Comparison of ENCODE assay signal across 26 cellular contexts in genomic region chr4:53990641-53991040, GRCh38.
DNase-seq lines count a peak whose midpoint lies in the region; ATAC-seq, FAIRE-seq and TF ChIP-seq lines count a peak whose summit lies in the region.
"Had no signal": no experiment of that assay in that cellular context is flagged by ENCODE, and none has a peak within 500 bp of the region (broad histone marks: within the 10 kb centered on the region; RNA-seq: fewer than 3 reads in every experiment).

No MANE protein-coding gene starts in this region.

- no peaks in the 10 kb centered on the region for H3K9me3 ChIP-seq in IMR-90 (ENCODE audit: control insufficient read depth, insufficient read depth, low read length)
- H3K9me3 ChIP-seq in K562 (replicated peaks; ENCODE audit: control insufficient read depth, insufficient read depth, low read depth, low read length): no peaks in the 10 kb centered on the region
- no peaks in the 10 kb centered on the region for H3K9me3 ChIP-seq in endothelial cell of umbilical vein (replicated peaks; ENCODE audit: control insufficient read depth, insufficient read depth, low read length)
- no peaks in the 10 kb centered on the region for H3K9me3 ChIP-seq in osteoblast (ENCODE audit: low read depth, low read length)
- H3K9me3 ChIP-seq: A549, Peyer's patch, SJCRH30 had no signal

- no peak overlapping the region for H3K4me3 Mint-ChIP-seq in activated T-cell treated with anti-CD3 and anti-CD28 coated beads, Interleukin-2, amount 50 U/mL, for 24 hours
- H3K4me3 Mint-ChIP-seq: CD4-positive, alpha-beta memory T cell; HFFc6; IgD-negative memory B cell had no signal

- no peak overlapping the region for H2BK5ac ChIP-seq in IMR-90 (ENCODE audit: low read depth, low read length, poor library complexity, severe bottlenecking)

- H2BK120ac ChIP-seq in IMR-90 (ENCODE audit: low read depth, low read length): no peak overlapping the region

- intact Hi-C loops in IMR-90 (cut with micrococcal nuclease): no loop called here
- intact Hi-C loops in K562 (cut with micrococcal nuclease): no loop called here
- intact Hi-C loops in endothelial cell of umbilical vein (cut with micrococcal nuclease): loop anchor here (5.0 kb wide), 1 partner anchor 227 kb away; no protein-coding TSS in a partner anchor

- H2BK15ac ChIP-seq in IMR-90 (ENCODE audit: low read depth, low read length): no peak overlapping the region

- ATAC-seq in IMR-90 (ENCODE audit: low read depth) (no peak), K562 (no peak), HG03045 (IDR thresholded peaks at IDR 0.05; ENCODE audit: unreplicated experiment) (no peak), HG03135 (IDR thresholded peaks at IDR 0.05; ENCODE audit: unreplicated experiment) (no peak)
- ATAC-seq: A549, SK-N-SH treated with all-trans-retinoic acid at 6 μM for 48 hours had no signal

- no peaks in the 10 kb centered on the region for H3K9me3 Mint-ChIP-seq in activated T-cell treated with anti-CD3 and anti-CD28 coated beads, Interleukin-2, amount 50 U/mL, for 24 hours
- H3K9me3 Mint-ChIP-seq: HFFc6, IgD-negative memory B cell had no signal

- peaks cover 7 to 30% of the 10 kb centered on the region in 2 experiments; a peak in 2 of 4 replicates for H3K79me1 ChIP-seq in IMR-90 (ENCODE audit: low read depth in 1 of 2, low read length in 2 of 2)

- H3K27ac Mint-ChIP-seq in activated T-cell treated with anti-CD3 and anti-CD28 coated beads, Interleukin-2, amount 50 U/mL, for 24 hours: no peak overlapping the region
- H3K27ac Mint-ChIP-seq: CD4-positive, alpha-beta memory T cell; HFFc6; IgD-negative memory B cell had no signal

- no peak overlapping the region for H3K4me2 ChIP-seq in IMR-90 (ENCODE audit: low read depth, low read length)
- H3K4me2 ChIP-seq in K562 (ENCODE audit: insufficient read depth, low read length): no peak overlapping the region
- H3K4me2 ChIP-seq in endothelial cell of umbilical vein (ENCODE audit: insufficient read depth, low read length): no peak overlapping the region
- H3K4me2 ChIP-seq in osteoblast (ENCODE audit: insufficient read depth, low read length): no peak overlapping the region
- H3K4me2 ChIP-seq: A549 had no signal

- POLR2A ChIA-PET in IMR-90 (lab: Charles Lee; ENCODE audit: unreplicated experiment) (no interaction called here), K562 (lab: Yijun Ruan, JAX) (interaction anchor here (0.7 kb wide), 1 partner anchor 174 kb away, joined by 3 read pairs; no protein-coding TSS in a partner anchor), endothelial cell of umbilical vein (lab: Charles Lee) (no interaction called here)

- FAIRE-seq in K562 (lab: Jason Lieb, UNC) (peak; percentile 32), endothelial cell of umbilical vein (lab: Jason Lieb, UNC) (no peak)
- FAIRE-seq: A549 had no signal

- H3K4ac ChIP-seq in IMR-90 (ENCODE audit: low read depth, low read length): no peak overlapping the region

- DNase-seq in IMR-90 (peak; percentile 40), K562 (ENCODE audit: extremely low read depth in 1 of 4, low spot score in 3 of 4) (no peak), endothelial cell of umbilical vein (ENCODE audit: low read depth, low spot score) (peak; percentile 38), osteoblast (ENCODE audit: insufficient read length, low spot score, missing footprints) (peak; percentile 6), NCI-H1930 (lab: John Stamatoyannopoulos, UW) (no peak)
- DNase-seq in activated T-cell treated with anti-CD3 and anti-CD28 coated beads, Interleukin-2, amount 50 U/mL, for 24 hours: no peak
- DNase-seq: C1 segment of cervical spinal cord; CD4-positive, alpha-beta memory T cell; COR-L47; DMS53; H7; HFFc6; NCI-H1092 treated with DMSO at 0.1 percent for 48 hours; NCI-H1436 treated with DMSO at 0.1 percent for 48 hours; NCI-H187 treated with DMSO at 0.1 percent for 48 hours; NCI-H2107; NCI-H446; NCI-H524 treated with DMSO at 0.1 percent for 48 hours; OCI-M1; Peyer's patch; SJCRH30 had no signal

- TF ChIP-seq EP300 in K562 (IDR thresholded peaks at IDR 0.05; ENCODE audit: low read length): no peak

- 0 out of 2 replicates have a peak, but pooled peaks cover 1% of the 10 kb centered on the region for H3K36me3 ChIP-seq in IMR-90 (ENCODE audit: control insufficient read depth, insufficient read depth, low read length)
- no peaks in the 10 kb centered on the region for H3K36me3 ChIP-seq in K562 (ENCODE audit: control insufficient read depth, insufficient read depth, low read length)
- peaks cover 0 to 2% of the 10 kb centered on the region in 2 experiments for H3K36me3 ChIP-seq in endothelial cell of umbilical vein (ENCODE audit: control insufficient read depth in 2 of 2, extremely low read depth in 1 of 2, insufficient read depth in 2 of 2, low read length in 2 of 2)
- H3K36me3 ChIP-seq in osteoblast (ENCODE audit: insufficient read depth, low read length): no peaks in the 10 kb centered on the region
- H3K36me3 ChIP-seq: Peyer's patch had no signal

- H4K5ac ChIP-seq in IMR-90 (ENCODE audit: low read depth, low read length): no peak overlapping the region

- H3K27ac ChIP-seq in IMR-90 (ENCODE audit: insufficient read depth, low read length) (no peak overlapping the region), K562 (ENCODE audit: extremely low read depth, low read depth, low read length) (no peak overlapping the region), endothelial cell of umbilical vein (ENCODE audit: insufficient read depth, low read depth, low read length) (no peak overlapping the region), osteoblast (ENCODE audit: low read depth, low read length) (peak overlapping the region; percentile 46)
- H3K27ac ChIP-seq: A549, Peyer's patch, SJCRH30 had no signal

- in situ Hi-C loops in IMR-90 (cut with MboI; ENCODE audit: low sequenced_read_pairs): no loop called here
- in situ Hi-C loops in K562 (cut with MboI): no loop called here

- no peak overlapping the region for H3K4me3 ChIP-seq in IMR-90 (ENCODE audit: insufficient read depth, low read depth, low read length)
- H3K4me3 ChIP-seq in K562: no peak overlapping the region
- no peak overlapping the region for H3K4me3 ChIP-seq in endothelial cell of umbilical vein (replicated peaks in 1 of 3; ENCODE audit: insufficient read depth in 1 of 3, low read depth in 1 of 3, low read length in 3 of 3)
- no peak overlapping the region for H3K4me3 ChIP-seq in osteoblast (ENCODE audit: insufficient read depth, low read length)
- H3K4me3 ChIP-seq: A549, Peyer's patch, SJCRH30 had no signal

- H3K14ac ChIP-seq in IMR-90 (replicated peaks; ENCODE audit: low read depth, low read length): no peak overlapping the region

- CTCF ChIA-PET in IMR-90 (lab: Yijun Ruan, JAX): no interaction called here
- CTCF ChIA-PET in K562 (lab: Yijun Ruan, JAX; ENCODE audit: low intra/inter-chr PET ratio): no interaction called here
- CTCF ChIA-PET in endothelial cell of umbilical vein (lab: Charles Lee): interaction anchor here (0.8 to 1.2 kb wide), 5 partner anchors 9 to 76 kb away, joined by 3 to 6 read pairs (median 4); no protein-coding TSS in a partner anchor

- dilution Hi-C loops in IMR-90 (cut with HindIII; ENCODE audit: low sequenced_read_pairs, unreplicated experiment) (no loop called here), endothelial cell of umbilical vein (cut with MboI; ENCODE audit: extremely low pct_ligation_motif_present, low sequenced_read_pairs) (no loop called here)

- H3K4me1 ChIP-seq in IMR-90 (ENCODE audit: control insufficient read depth, insufficient read depth, low read length): peaks cover 3% of the 10 kb centered on the region; the same call in 1 of the 2 replicates
- no peaks in the 10 kb centered on the region for H3K4me1 ChIP-seq in K562 (replicated peaks in 1 of 2; ENCODE audit: control insufficient read depth in 2 of 2, insufficient read depth in 2 of 2, low read length in 2 of 2)
- H3K4me1 ChIP-seq in endothelial cell of umbilical vein (ENCODE audit: control insufficient read depth, extremely low read depth, insufficient read depth, low read length): peaks cover 27% of the 10 kb centered on the region
- H3K4me1 ChIP-seq in osteoblast (ENCODE audit: insufficient read depth, low read length): peaks cover 36% of the 10 kb centered on the region
- H3K4me1 ChIP-seq: A549, SJCRH30 had no signal

- H3K23ac ChIP-seq in IMR-90 (ENCODE audit: low read depth, low read length): no peak overlapping the region

- no peaks in the 10 kb centered on the region for H3K79me2 ChIP-seq in K562 (ENCODE audit: control insufficient read depth, insufficient read depth, low read length)
- H3K79me2 ChIP-seq in endothelial cell of umbilical vein (ENCODE audit: control insufficient read depth, insufficient read depth, low read length): peaks cover 3% of the 10 kb centered on the region
- no peaks in the 10 kb centered on the region for H3K79me2 ChIP-seq in osteoblast (ENCODE audit: insufficient read depth, low read length)

- H3K27me3 Mint-ChIP-seq in activated T-cell treated with anti-CD3 and anti-CD28 coated beads, Interleukin-2, amount 50 U/mL, for 24 hours: no peaks in the 10 kb centered on the region
- H3K27me3 Mint-ChIP-seq: CD4-positive, alpha-beta memory T cell; IgD-negative memory B cell had no signal

- H2AFZ ChIP-seq in IMR-90 (replicated peaks; ENCODE audit: low read length, poor library complexity) (no peak overlapping the region), K562 (ENCODE audit: low read depth, low read length) (no peak overlapping the region), endothelial cell of umbilical vein (ENCODE audit: low read depth, low read length) (no peak overlapping the region), osteoblast (ENCODE audit: low read length) (no peak overlapping the region)

- no peak overlapping the region for H3K18ac ChIP-seq in IMR-90 (ENCODE audit: low read depth, low read length)

- TF ChIP-seq CTCF in IMR-90 (conservative IDR thresholded peaks at IDR 0.05; ENCODE audit: low read depth, low read length): no peak
- TF ChIP-seq CTCF in K562 (IDR thresholded peaks at IDR 0.05 in 2 of 3, conservative IDR thresholded peaks at IDR 0.05 in 1 of 3; ENCODE audit: insufficient read depth in 2 of 3, low read depth in 1 of 3, low read length in 3 of 3): no peak
- no peak for TF ChIP-seq CTCF in endothelial cell of umbilical vein (IDR thresholded peaks at IDR 0.05; ENCODE audit: extremely low read depth in 1 of 2, insufficient read depth in 1 of 2, low read depth in 1 of 2, low read length in 2 of 2)
- no peak for TF ChIP-seq CTCF in osteoblast (IDR thresholded peaks at IDR 0.05; ENCODE audit: extremely low read depth, low read depth, low read length)

- H4K8ac ChIP-seq in IMR-90 (ENCODE audit: low read depth in 2 of 2, low read length in 2 of 2): no peak overlapping the region

- TF ChIP-seq POLR2A in IMR-90 (IDR thresholded peaks at IDR 0.05; ENCODE audit: low read depth, low read length) (no peak), K562 (conservative IDR thresholded peaks at IDR 0.05) (no peak), endothelial cell of umbilical vein (IDR thresholded peaks at IDR 0.05; ENCODE audit: low read depth, low read length) (no peak)

- H2AK5ac ChIP-seq in IMR-90 (ENCODE audit: low read depth, low read length): no peak overlapping the region

- no peak overlapping the region for H2BK20ac ChIP-seq in IMR-90 (ENCODE audit: low read depth, low read length)

- H4K91ac ChIP-seq in IMR-90 (ENCODE audit: insufficient read depth, low read depth, low read length): no peak overlapping the region

- H3K9me1 ChIP-seq in IMR-90 (ENCODE audit: insufficient read depth, low read length) (peaks cover 10% of the 10 kb centered on the region; the same call in 1 of the 2 replicates), K562 (ENCODE audit: control insufficient read depth, insufficient read depth, low read length) (no peaks in the 10 kb centered on the region), endothelial cell of umbilical vein (replicated peaks; ENCODE audit: control insufficient read depth, extremely low read depth, insufficient read depth, low read length) (no peaks in the 10 kb centered on the region)

- no peak overlapping the region for H3K56ac ChIP-seq in IMR-90 (ENCODE audit: extremely low read depth, insufficient read depth, low read length)

- no peaks in the 10 kb centered on the region for H4K20me1 ChIP-seq in IMR-90 (ENCODE audit: insufficient read depth, low read length)
- H4K20me1 ChIP-seq in K562 (replicated peaks; ENCODE audit: control insufficient read depth, insufficient read depth, low read length): no peaks in the 10 kb centered on the region
- H4K20me1 ChIP-seq in endothelial cell of umbilical vein (replicated peaks; ENCODE audit: control insufficient read depth, extremely low read depth, insufficient read depth, low read length): no peaks in the 10 kb centered on the region
- H4K20me1 ChIP-seq in osteoblast (ENCODE audit: insufficient read depth, low read length): no peaks in the 10 kb centered on the region

- peaks cover 6% of the 10 kb centered on the region for H3K4me1 Mint-ChIP-seq in activated T-cell treated with anti-CD3 and anti-CD28 coated beads, Interleukin-2, amount 50 U/mL, for 24 hours (ENCODE audit: low read depth)

- H3K9ac ChIP-seq in IMR-90 (ENCODE audit: low read depth, low read length) (no peak overlapping the region), K562 (ENCODE audit: insufficient read depth in 1 of 2, low read depth in 2 of 2, low read length in 2 of 2) (no peak overlapping the region), endothelial cell of umbilical vein (replicated peaks; ENCODE audit: extremely low read depth, insufficient read depth, low read length) (no peak overlapping the region)

- peaks cover 1% of the 10 kb centered on the region for H3K36me3 Mint-ChIP-seq in activated T-cell treated with anti-CD3 and anti-CD28 coated beads, Interleukin-2, amount 50 U/mL, for 24 hours (ENCODE audit: low read depth)
- H3K36me3 Mint-ChIP-seq: IgD-negative memory B cell had no signal

- no peak overlapping the region for H2AK9ac ChIP-seq in IMR-90 (replicated peaks; ENCODE audit: low read depth, low read length, poor library complexity)

- BruUV-seq in IMR-90 (replicated peaks; lab: Mats Ljungman, UMichigan): no TSS peak
- no TSS peak for BruUV-seq in K562 (replicated peaks; lab: Mats Ljungman, UMichigan)
- BruUV-seq in endothelial cell of umbilical vein (replicated peaks; lab: Mats Ljungman, UMichigan): no TSS peak

- H3K27me3 ChIP-seq in IMR-90 (ENCODE audit: control insufficient read depth, insufficient read depth, low read length) (no peaks in the 10 kb centered on the region), K562 (ENCODE audit: control insufficient read depth in 2 of 2, insufficient read depth in 2 of 2, low read length in 2 of 2) (no peaks in the 10 kb centered on the region; a peak in 2 of 5 replicates), endothelial cell of umbilical vein (ENCODE audit: control insufficient read depth in 2 of 2, insufficient read depth in 2 of 2, low read length in 2 of 2) (no peaks in the 10 kb centered on the region), osteoblast (ENCODE audit: insufficient read depth, low read length) (no peaks in the 10 kb centered on the region)
- H3K27me3 ChIP-seq: Peyer's patch, SJCRH30 had no signal

- TF ChIP-seq RAD21 in IMR-90 (IDR thresholded peaks at IDR 0.05; ENCODE audit: low read length) (no peak), K562 (CRISPR knock-in tag; conservative IDR thresholded peaks at IDR 0.05 in 1 of 2, IDR thresholded peaks at IDR 0.05 in 1 of 2) (no peak)

- WGBS in IMR-90 (ENCODE audit: extremely low coverage in 2 of 2, insufficient read length in 1 of 2), 2 experiments: 90 to 100% methylated on average over 1 to 2 of the region's 4 CpGs
- 15% methylated on average over 4 of the region's 4 CpGs for WGBS in K562 (ENCODE audit: insufficient coverage, low coverage, missing lambda C conversion rate)

Comparison
In these comparisons a context has a peak if more than half of its experiments do, and no peak if none do; other contexts are left out.
1. DNase-seq: peak in IMR-90 (single experiment), endothelial cell of umbilical vein (single experiment) and osteoblast (single experiment); none in K562 (0 of 4), activated T-cell treated with anti-CD3 and anti-CD28 coated beads, Interleukin-2, amount 50 U/mL, for 24 hours (single experiment) and NCI-H1930 (0 of 2).